In genomic region chr21:34889537-34890257, GRCh38 we compare ENCODE assay signal across 8 cellular contexts.
DNase-seq lines count a peak whose midpoint lies in the region; ATAC-seq and TF ChIP-seq lines count a peak whose summit lies in the region.

No MANE protein-coding gene starts in this region.

- H3K9me3 ChIP-seq in heart left ventricle (no peaks in the 10 kb centered on the region), aorta (ENCODE audit: control insufficient read depth, low read length) (no peaks in the 10 kb centered on the region)

- H3K36me3 ChIP-seq in heart left ventricle (peaks cover 0 to 8% (median 0%) of the 10 kb centered on the region in 9 donors), rectal smooth muscle tissue (ENCODE audit: control insufficient read depth, insufficient read depth, low read length) (no peaks in the 10 kb centered on the region), aorta (ENCODE audit: control insufficient read depth in 1 of 2, insufficient read depth in 2 of 2, low read length in 1 of 2) (no peaks in the 10 kb centered on the region)

- peak; percentile 56 to 89 (median 78) for TF ChIP-seq CTCF in heart left ventricle (IDR thresholded peaks at IDR 0.05)

- H3K4me1 Mint-ChIP-seq in IgD-negative memory B cell, result peaks cover 9 to 29% (median 15%) of the 10 kb centered on the region in 3 donors
- H3K4me1 Mint-ChIP-seq in activated naive CD4-positive, alpha-beta T cell treated with anti-CD3 and anti-CD28 coated beads, Interleukin-2, amount 50 U/mL, for 24 hours, result peaks cover 46% of the 10 kb centered on the region

- H3K4me1 ChIP-seq in heart left ventricle (peaks cover 0 to 52% (median 15%) of the 10 kb centered on the region in 12 donors), rectal smooth muscle tissue (ENCODE audit: control insufficient read depth, insufficient read depth, low read length) (peaks cover 3% of the 10 kb centered on the region), aorta (ENCODE audit: control insufficient read depth in 1 of 2, insufficient read depth in 2 of 2, low read length in 2 of 2) (no peaks in the 10 kb centered on the region)

- peaks cover 10% of the 10 kb centered on the region for H3K27me3 Mint-ChIP-seq in IgD-negative memory B cell
- H3K27me3 Mint-ChIP-seq in activated naive CD4-positive, alpha-beta T cell treated with anti-CD3 and anti-CD28 coated beads, Interleukin-2, amount 50 U/mL, for 24 hours, result no peaks in the 10 kb centered on the region

- ATAC-seq in GM21529 (IDR thresholded peaks at IDR 0.05; ENCODE audit: unreplicated experiment) (peak; percentile 41), heart left ventricle (peak in 3 of 4 donors; percentile 67 to 78 (median 74)), aorta (ENCODE audit: low FRiP score) (peak; percentile 85)

- peak overlapping the region; percentile 88 to 95 (median 92) for H3K4me3 Mint-ChIP-seq in IgD-negative memory B cell
- peak overlapping the region; percentile 85 for H3K4me3 Mint-ChIP-seq in activated naive CD4-positive, alpha-beta T cell treated with anti-CD3 and anti-CD28 coated beads, Interleukin-2, amount 50 U/mL, for 24 hours

- intact Hi-C loops in heart left ventricle (cut with DNase I), result loop anchor here (2.0 to 10.0 kb wide), 21 partner anchors 142 to 1055 kb away; partner anchors contain the start of gene RUNX1 (in 3 of the 10)
- intact Hi-C loops in aorta (cut with DNase I), result loop anchor here (2.0 to 10.0 kb wide), 14 partner anchors 82 to 1135 kb away; no protein-coding TSS in a partner anchor

- no peaks in the 10 kb centered on the region for H3K9me3 Mint-ChIP-seq in IgD-negative memory B cell
- H3K9me3 Mint-ChIP-seq in activated naive CD4-positive, alpha-beta T cell treated with anti-CD3 and anti-CD28 coated beads, Interleukin-2, amount 50 U/mL, for 24 hours, result no peaks in the 10 kb centered on the region

- TF ChIP-seq POLR2A in heart left ventricle (IDR thresholded peaks at IDR 0.05), result no peak

- WGBS in heart left ventricle, 4 donors, result 1 to 2% (median 1%) methylated on average over 48 to 91 of the region's 91 CpGs; no CpG with 5 or more reads in 1 of the 4 donors
- 1% methylated on average over 70 to 91 of the region's 91 CpGs for WGBS in aorta, 2 donors

- peak; percentile 93 for DNase-seq in Daoy (ENCODE audit: low read depth)
- DNase-seq in SK-N-DZ (ENCODE audit: low spot score), result peak; percentile 6
- DNase-seq in heart left ventricle, result peak; percentile 74 to 90 (median 80)
- peak; percentile 88 to 92 for DNase-seq in aorta

- H3K27me3 ChIP-seq in heart left ventricle, result peaks cover 25 to 83% (median 61%) of the 10 kb centered on the region in 9 donors
- peaks cover 19% of the 10 kb centered on the region for H3K27me3 ChIP-seq in rectal smooth muscle tissue (ENCODE audit: control insufficient read depth, insufficient read depth, low read length)
- no peaks in the 10 kb centered on the region for H3K27me3 ChIP-seq in aorta (ENCODE audit: control insufficient read depth in 1 of 2, insufficient read depth in 2 of 2, low read length in 1 of 2)

- peak overlapping the region; percentile 70 to 98 (median 88) for H3K27ac ChIP-seq in heart left ventricle
- peak overlapping the region; percentile 78 for H3K27ac ChIP-seq in rectal smooth muscle tissue (ENCODE audit: low read depth, low read length)
- H3K27ac ChIP-seq in aorta (ENCODE audit: low read depth in 1 of 2, low read length in 2 of 2), result peak overlapping the region in 1 of 2 donors; percentile 48

- H3K4me3 ChIP-seq in heart left ventricle, result peak overlapping the region; percentile 42 to 84 (median 66)
- H3K4me3 ChIP-seq in rectal smooth muscle tissue (ENCODE audit: low read length), result peak overlapping the region; percentile 78
- H3K4me3 ChIP-seq in aorta (ENCODE audit: low read length in 2 of 2), result peak overlapping the region; percentile 63 to 68

- peaks cover 2% of the 10 kb centered on the region for H3K36me3 Mint-ChIP-seq in IgD-negative memory B cell
- peaks cover 6% of the 10 kb centered on the region for H3K36me3 Mint-ChIP-seq in activated naive CD4-positive, alpha-beta T cell treated with anti-CD3 and anti-CD28 coated beads, Interleukin-2, amount 50 U/mL, for 24 hours

- H3K27ac Mint-ChIP-seq in IgD-negative memory B cell, result peak overlapping the region in 1 of 3 donors; percentile 80
- peak overlapping the region; percentile 97 for H3K27ac Mint-ChIP-seq in activated naive CD4-positive, alpha-beta T cell treated with anti-CD3 and anti-CD28 coated beads, Interleukin-2, amount 50 U/mL, for 24 hours

- no peak overlapping the region for H3K9ac ChIP-seq in rectal smooth muscle tissue (ENCODE audit: low read length)

Comparison
In these comparisons a context has a peak if more than half of its experiments do, and no peak if none do; other contexts are left out.
1. DNase-seq: peak in every context shown above with its lines; median percentile 93 in Daoy; 90 in aorta; 80 in heart left ventricle; 6 in SK-N-DZ.